25 cellular contexts compared by ENCODE assay signal in genomic region chr14:48704639-48705038, GRCh38.
"Had no signal": no experiment of that assay in that cellular context is flagged by ENCODE, and none has a peak within 500 bp of the region (broad histone marks: within the 10 kb centered on the region; RNA-seq: fewer than 3 reads in every experiment).

No MANE protein-coding gene starts in this region.

- H3K27ac ChIP-seq: colonic mucosa, epithelial cell of prostate, esophagus squamous epithelium, gastrocnemius medialis, heart right ventricle, left lung, lower lobe of right lung had no signal

- H3K4me3 ChIP-seq: colonic mucosa, esophagus squamous epithelium, gastrocnemius medialis, heart right ventricle, left lung, lower lobe of right lung, mucosa of descending colon had no signal

- H3K27me3 ChIP-seq: colonic mucosa, esophagus squamous epithelium, gastrocnemius medialis, heart right ventricle, left lung had no signal

- H3K36me3 ChIP-seq: colonic mucosa, esophagus squamous epithelium, gastrocnemius medialis, heart right ventricle, left lung, lower lobe of right lung had no signal

- FAIRE-seq: endometrium, islet of Langerhans, keratinocyte had no signal

- H3K4me1 ChIP-seq: colonic mucosa, esophagus squamous epithelium, gastrocnemius medialis, left lung, lower lobe of right lung had no signal

- H3K9me3 ChIP-seq: colonic mucosa, esophagus squamous epithelium, gastrocnemius medialis, lower lobe of right lung had no signal

- ATAC-seq: effector memory CD8-positive, alpha-beta T cell; esophagus mucosa; gastrocnemius medialis; left lung; lower lobe of right lung; mucosa of descending colon had no signal

- DNase-seq: colonic mucosa; cortex of kidney; effector CD8-positive, alpha-beta T cell; effector memory CD8-positive, alpha-beta T cell; endodermal cell; erythroblast; esophagus squamous epithelium; foreskin fibroblast; foreskin melanocyte; gastrocnemius medialis; glutamatergic neuron; head of caudate nucleus; hippocampal formation; left cardiac atrium; left lung; left ventricle myocardium superior; lower lobe of right lung; mesenchymal stem cell; mucosa of descending colon had no signal
